Comparison of ENCODE assay signal across 6 cellular contexts in the genomic region with DNA sequence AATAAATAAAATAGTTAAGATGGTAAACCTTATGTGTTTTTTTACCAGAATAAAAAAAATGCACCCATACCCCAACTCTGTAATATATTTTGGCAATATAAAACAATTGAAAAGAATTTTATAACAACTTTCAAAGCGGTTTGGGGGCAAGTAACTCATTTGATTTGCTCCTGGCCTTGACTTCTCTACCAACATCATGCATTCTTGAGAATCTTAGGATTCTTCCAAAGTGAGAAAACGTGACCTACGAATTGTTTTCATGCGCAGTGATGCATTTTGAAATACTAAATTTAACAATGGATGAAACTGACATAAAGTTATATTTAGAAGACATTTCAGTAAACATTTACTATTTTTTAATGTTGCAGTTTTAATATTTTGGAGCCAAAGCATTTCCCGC. TPM values are rescaled to one million over a fixed set of nuclear protein-coding genes. Genes with fewer than 3 reads are reported as not detected.
"Had no signal": no experiment of that assay in that cellular context is flagged by ENCODE, and none has a peak within 500 bp of the region (broad histone marks: within the 10 kb centered on the region; RNA-seq: fewer than 3 reads in every experiment).

No MANE protein-coding gene starts in this region.

RNA-seq across cellular contexts. Expression of a gene that starts 30.2 kb away (rescaled TPM):
- total RNA-seq: M059J, PC-3, Peyer's patch, Right ventricle myocardium superior, SJSA1 had no signal
- polyA plus RNA-seq: SK-N-SH had no signal
